ENCODE assay signal across 10 cellular contexts in genomic region chr6:37659561-37659960, GRCh38. TPM values are rescaled to one million over a fixed set of nuclear protein-coding genes. Genes with fewer than 3 reads are reported as not detected.
"Had no signal": no experiment of that assay in that cellular context is flagged by ENCODE, and none has a peak within 500 bp of the region (broad histone marks: within the 10 kb centered on the region; RNA-seq: fewer than 3 reads in every experiment).

No MANE protein-coding gene starts in this region.

- H3K4me1 ChIP-seq: HAP-1 had no signal

- H3K27ac Mint-ChIP-seq: HFFc6 had no signal

- ATAC-seq: HCT116 had no signal

- H3K9ac ChIP-seq: GM23248 had no signal

- FAIRE-seq: HTR-8/SVneo had no signal

- H3K9me3 ChIP-seq: HAP-1 had no signal

- DNase-seq: GM23248, GOT3, H7, HFFc6, KBM-7 had no signal

- H3K27ac ChIP-seq: GM23248 had no signal

- H3K36me3 ChIP-seq: HAP-1 had no signal

- H2AFZ ChIP-seq: GM23248 had no signal

- H3K4me1 Mint-ChIP-seq: IgD-negative memory B cell had no signal

- H3K36me3 Mint-ChIP-seq: IgD-negative memory B cell had no signal

- H3K4me3 ChIP-seq: GM23248, HAP-1 had no signal

- H3K4me3 Mint-ChIP-seq: HFFc6, IgD-negative memory B cell had no signal

RNA-seq across cellular contexts. Expression of gene MDGA1, which starts 38.1 kb away (rescaled TPM):
- total RNA-seq: HT-29 had no signal
